In the genomic region with DNA sequence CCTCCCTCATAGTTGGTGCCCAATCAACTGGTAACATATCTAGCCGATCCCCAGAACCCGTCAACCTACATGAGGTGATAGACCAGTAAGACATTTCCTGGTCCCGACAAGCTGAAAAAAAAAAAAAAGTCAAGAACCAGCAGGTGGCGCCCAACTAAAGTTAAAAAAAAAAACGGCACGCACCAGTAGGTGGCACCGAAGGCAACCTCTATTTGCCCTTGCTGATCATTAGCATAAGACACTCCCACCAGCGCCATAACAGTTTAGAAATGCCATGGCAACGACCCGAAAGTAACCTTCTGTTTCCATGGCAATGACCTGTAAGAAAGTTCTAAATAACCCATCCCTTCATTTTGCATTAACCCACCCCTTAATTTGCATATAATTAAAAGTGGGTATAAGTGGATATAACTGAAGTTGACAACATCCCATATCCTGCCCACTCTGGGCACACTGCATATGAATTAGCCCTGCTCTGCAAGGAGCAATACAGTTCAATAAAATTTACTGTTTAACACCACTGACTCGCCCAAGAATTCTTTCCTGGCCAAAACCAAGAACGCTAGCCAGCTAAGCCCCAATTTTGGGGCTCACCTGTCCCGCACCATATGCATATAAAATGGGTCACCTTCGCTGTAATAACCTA, we compare ENCODE assay signal across 8 cellular contexts.
DNase-seq lines count a peak whose midpoint lies in the region; ATAC-seq, FAIRE-seq and TF ChIP-seq lines count a peak whose summit lies in the region.

No MANE protein-coding gene starts in this region.

- H3K4me3 ChIP-seq in fibroblast of villous mesenchyme (ENCODE audit: low read depth, low read length): no peak overlapping the region

- DNase-seq in D721Med (ENCODE audit: insufficient read length, low spot score) (no peak), NCI-H226 (peak; percentile 14), fibroblast of villous mesenchyme (ENCODE audit: low read depth) (peak; percentile 53), pons (ENCODE audit: low spot score) (peak; percentile 50), HuH-7.5 (ENCODE audit: low spot score) (no peak)
- peak; percentile 44 for DNase-seq in activated CD4-positive, alpha-beta memory T cell treated with anti-CD3 and anti-CD28 coated beads for 36 hours

- no peaks in the 10 kb centered on the region for H3K9me3 Mint-ChIP-seq in activated CD4-positive, alpha-beta memory T cell treated with anti-CD3 and anti-CD28 coated beads for 36 hours

- FAIRE-seq in D721Med (lab: Jason Lieb, UNC): no peak

- intact Hi-C loops in activated CD4-positive, alpha-beta memory T cell treated with anti-CD3 and anti-CD28 coated beads for 36 hours (cut with micrococcal nuclease): no loop called here

- POLR2A ChIA-PET in activated CD4-positive, alpha-beta memory T cell treated with anti-CD3 and anti-CD28 coated beads for 36 hours (lab: Charles Lee): interaction anchor here (1.0 kb wide), 1 partner anchor 153 kb away, joined by 4 read pairs; no protein-coding TSS in a partner anchor

- CTCF ChIA-PET in activated CD4-positive, alpha-beta memory T cell treated with anti-CD3 and anti-CD28 coated beads for 36 hours (lab: Charles Lee): interaction anchor here (0.6 to 1.8 kb wide), 5 partner anchors 97 to 399 kb away, joined by 3 to 7 read pairs (median 3); no protein-coding TSS in a partner anchor

- peak overlapping the region; percentile 79 for H3K27ac Mint-ChIP-seq in activated CD4-positive, alpha-beta memory T cell treated with anti-CD3 and anti-CD28 coated beads for 36 hours

- peak; percentile 97 for ATAC-seq in GM18909 (IDR thresholded peaks at IDR 0.05; ENCODE audit: poor library complexity, unreplicated experiment)
- ATAC-seq in HG03066 (IDR thresholded peaks at IDR 0.05; ENCODE audit: low read depth, unreplicated experiment): peak; percentile 87

- no peak overlapping the region for H3K4me3 Mint-ChIP-seq in activated CD4-positive, alpha-beta memory T cell treated with anti-CD3 and anti-CD28 coated beads for 36 hours

- no peaks in the 10 kb centered on the region for H3K27me3 Mint-ChIP-seq in activated CD4-positive, alpha-beta memory T cell treated with anti-CD3 and anti-CD28 coated beads for 36 hours

- H3K4me1 Mint-ChIP-seq in activated CD4-positive, alpha-beta memory T cell treated with anti-CD3 and anti-CD28 coated beads for 36 hours (ENCODE audit: low read depth): peaks cover 24% of the 10 kb centered on the region

- H3K36me3 Mint-ChIP-seq in activated CD4-positive, alpha-beta memory T cell treated with anti-CD3 and anti-CD28 coated beads for 36 hours: no peaks in the 10 kb centered on the region

- peak; percentile 43 for TF ChIP-seq CTCF in D721Med (IDR thresholded peaks at IDR 0.05; ENCODE audit: insufficient read depth, missing control alignments)
- peak; percentile 43 for TF ChIP-seq CTCF in fibroblast of villous mesenchyme (IDR thresholded peaks at IDR 0.05; ENCODE audit: insufficient read depth, low read depth, low read length)

Comparison
In these comparisons a context has a peak if more than half of its experiments do, and no peak if none do; other contexts are left out.
1. DNase-seq: peak in NCI-H226 (single experiment), activated CD4-positive, alpha-beta memory T cell treated with anti-CD3 and anti-CD28 coated beads for 36 hours (single experiment), fibroblast of villous mesenchyme (single experiment) and pons (single experiment); none in D721Med (single experiment) and HuH-7.5 (single experiment).